8 cellular contexts compared by ENCODE assay signal in genomic region chr1:46532498-46533178, GRCh38. TPM values are rescaled to one million over a fixed set of nuclear protein-coding genes. Genes with fewer than 3 reads are reported as not detected.
DNase-seq lines count a peak whose midpoint lies in the region; ATAC-seq and TF ChIP-seq lines count a peak whose summit lies in the region.

No MANE protein-coding gene starts in this region.

- CTCF ChIA-PET in GM10248 (lab: Yijun Ruan, JAX), result interaction anchor here (0.7 to 16.4 kb wide), 11 partner anchors 10 to 193 kb away, joined by 3 to 169 read pairs (median 4); no protein-coding TSS in a partner anchor

- H3K27ac ChIP-seq in caudate nucleus (ENCODE audit: low read depth, low read length), result no peak overlapping the region

- TF ChIP-seq CTCF in GM10248 (IDR thresholded peaks at IDR 0.05; ENCODE audit: control extremely low read depth, extremely low read depth, low read depth, missing control alignments), result peak; percentile 67

- ATAC-seq in left lobe of liver, result peak; percentile 61
- no peak for ATAC-seq in GM21786 (IDR thresholded peaks at IDR 0.05; ENCODE audit: unreplicated experiment)
- ATAC-seq in HG02571 (IDR thresholded peaks at IDR 0.05; ENCODE audit: unreplicated experiment), result no peak

- POLR2A ChIA-PET in GM10248 (lab: Yijun Ruan, JAX), result no interaction called here

- DNase-seq in GM10248 (ENCODE audit: extremely low spot score) (peak; percentile 76), Kasumi-1 (lab: John Stamatoyannopoulos, UW) (peak; percentile 39 to 47), caudate nucleus (lab: John Stamatoyannopoulos, UW) (peak in 36 of 61 donors; percentile 9 to 65 (median 32)), left lobe of liver (ENCODE audit: low spot score) (no peak)
- peak; percentile 59 to 63 for DNase-seq in activated CD4-positive, alpha-beta T cell treated with anti-CD3 and anti-CD28 coated beads for 24 hours (ENCODE audit: low read depth in 2 of 2)
- DNase-seq in stimulated activated CD4-positive, alpha-beta T cell treated with anti-CD3 and anti-CD28 coated beads, Interleukin-4, amount 100 ng/mL, for 24 hours, result peak; percentile 72

RNA-seq across cellular contexts. Expression of gene KNCN, which starts 18.8 kb away (rescaled TPM):
- not detected for total RNA-seq in left lobe of liver

RNA-seq across cellular contexts. Expression of gene DMBX1, which starts 43.0 kb away (rescaled TPM):
- not detected for total RNA-seq in left lobe of liver
